8 cellular contexts compared by ENCODE assay signal in the genomic region with DNA sequence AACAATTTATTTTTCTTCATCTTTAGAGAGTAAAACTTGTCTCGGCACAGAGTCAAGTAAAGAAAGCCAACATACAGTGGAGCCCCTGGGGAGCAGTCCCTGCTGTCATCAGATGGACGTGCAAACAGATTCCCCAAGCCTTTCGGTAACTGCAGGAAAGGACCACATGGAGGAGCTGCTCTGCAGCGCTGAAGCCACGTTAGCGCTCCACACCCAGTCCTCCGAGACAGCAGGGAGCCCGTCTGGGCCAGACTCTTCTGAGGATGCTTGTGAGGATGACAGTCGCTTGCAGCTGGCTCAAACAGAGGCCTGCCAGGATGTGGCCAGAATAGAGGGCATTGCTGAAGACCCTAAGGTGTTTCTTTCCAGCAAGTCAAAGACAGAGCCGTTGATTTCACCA.
DNase-seq lines count a peak whose midpoint lies in the region; ATAC-seq and TF ChIP-seq lines count a peak whose summit lies in the region.

No MANE protein-coding gene starts in this region.

- H3K27me3 Mint-ChIP-seq in nephron progenitor cell (ENCODE audit: low read depth, poor library complexity), result no peaks in the 10 kb centered on the region
- H3K27me3 Mint-ChIP-seq in activated CD8-positive, alpha-beta memory T cell treated with anti-CD3 and anti-CD28 coated beads, Interleukin-2, amount 10 ng/mL, durations not matched to agents 7 days and 5 days, result no peaks in the 10 kb centered on the region
- H3K27me3 Mint-ChIP-seq in CD8-positive, alpha-beta T cell (ENCODE audit: low read depth), result no peaks in the 10 kb centered on the region

- H2AFZ ChIP-seq in fibroblast of lung (ENCODE audit: low read length), result no peak overlapping the region

- peaks cover 6% of the 10 kb centered on the region for H3K9me3 Mint-ChIP-seq in nephron progenitor cell
- peaks cover 4% of the 10 kb centered on the region for H3K9me3 Mint-ChIP-seq in activated CD8-positive, alpha-beta memory T cell treated with anti-CD3 and anti-CD28 coated beads, Interleukin-2, amount 10 ng/mL, durations not matched to agents 7 days and 5 days (ENCODE audit: low read depth)
- peaks cover 2% of the 10 kb centered on the region for H3K9me3 Mint-ChIP-seq in CD8-positive, alpha-beta T cell

- peaks cover 54% of the 10 kb centered on the region for H3K36me3 Mint-ChIP-seq in nephron progenitor cell (ENCODE audit: low read depth)
- peaks cover 40% of the 10 kb centered on the region for H3K36me3 Mint-ChIP-seq in activated CD8-positive, alpha-beta memory T cell treated with anti-CD3 and anti-CD28 coated beads, Interleukin-2, amount 10 ng/mL, durations not matched to agents 7 days and 5 days
- H3K36me3 Mint-ChIP-seq in CD8-positive, alpha-beta T cell, result peaks cover 74% of the 10 kb centered on the region

- H3K9me3 ChIP-seq in fibroblast of lung (ENCODE audit: control insufficient read depth, insufficient read depth, low read depth, low read length), result no peaks in the 10 kb centered on the region
- H3K9me3 ChIP-seq in suprapubic skin, result no peaks in the 10 kb centered on the region
- no peaks in the 10 kb centered on the region for H3K9me3 ChIP-seq in CD8-positive, alpha-beta T cell (ENCODE audit: low read length)

- no peaks in the 10 kb centered on the region for H3K4me1 ChIP-seq in fibroblast of lung (ENCODE audit: control insufficient read depth, extremely low read depth, insufficient read depth, low read length)
- peaks cover 3% of the 10 kb centered on the region for H3K4me1 ChIP-seq in suprapubic skin
- H3K4me1 ChIP-seq in CD8-positive, alpha-beta T cell (ENCODE audit: insufficient read depth, low read length), result no peaks in the 10 kb centered on the region

- no peak for ATAC-seq in activated CD8-positive, alpha-beta memory T cell treated with anti-CD3 and anti-CD28 coated beads, Interleukin-2, amount 10 ng/mL, durations not matched to agents 7 days and 5 days
- no peak for ATAC-seq in CD8-positive, alpha-beta T cell

- CTCF ChIA-PET in activated CD8-positive, alpha-beta memory T cell treated with anti-CD3 and anti-CD28 coated beads, Interleukin-2, amount 10 ng/mL, durations not matched to agents 7 days and 5 days (lab: Charles Lee), result no interaction called here
- CTCF ChIA-PET in CD8-positive, alpha-beta T cell (lab: Charles Lee), result no interaction called here

- no peak overlapping the region for H3K27ac Mint-ChIP-seq in nephron progenitor cell
- no peak overlapping the region for H3K27ac Mint-ChIP-seq in activated CD8-positive, alpha-beta memory T cell treated with anti-CD3 and anti-CD28 coated beads, Interleukin-2, amount 10 ng/mL, durations not matched to agents 7 days and 5 days
- H3K27ac Mint-ChIP-seq in CD8-positive, alpha-beta T cell, result no peak overlapping the region

- WGBS in suprapubic skin, result 54% methylated on average over 10 of the region's 10 CpGs

- no peak overlapping the region for H3K9ac ChIP-seq in fibroblast of lung (ENCODE audit: insufficient read depth, low read length)

- peak; percentile 77 to 80 for TF ChIP-seq CTCF in fibroblast of lung (conservative IDR thresholded peaks at IDR 0.05 in 1 of 2, IDR thresholded peaks at IDR 0.05 in 1 of 2; ENCODE audit: low read depth in 1 of 2, low read length in 2 of 2)
- TF ChIP-seq CTCF in nephron progenitor cell (IDR thresholded peaks at IDR 0.05), result peak; percentile 64
- peak in 1 of 2 donors; percentile 34 for TF ChIP-seq CTCF in suprapubic skin (IDR thresholded peaks at IDR 0.05)
- no peak for TF ChIP-seq CTCF in CD8-positive, alpha-beta T cell (IDR thresholded peaks at IDR 0.05)

- POLR2A ChIA-PET in CD8-positive, alpha-beta T cell (lab: Charles Lee), result no interaction called here

- no peaks in the 10 kb centered on the region for H4K20me1 ChIP-seq in fibroblast of lung (ENCODE audit: control insufficient read depth, extremely low read depth, insufficient read depth, low read length)

- TF ChIP-seq EP300 in suprapubic skin (IDR thresholded peaks at IDR 0.05), result no peak

- H3K4me2 ChIP-seq in fibroblast of lung (ENCODE audit: extremely low read depth, insufficient read depth, low read length), result peak overlapping the region; percentile 9

- H3K4me3 ChIP-seq in fibroblast of lung (replicated peaks in 1 of 4; ENCODE audit: control extremely low read depth in 1 of 4, insufficient read depth in 1 of 4, low read depth in 3 of 4, low read length in 4 of 4) (peak overlapping the region in 1 of 4 experiments; percentile 37), suprapubic skin (no peak overlapping the region)
- no peak overlapping the region for H3K4me3 ChIP-seq in CD8-positive, alpha-beta T cell (ENCODE audit: low read depth, low read length)

- TF ChIP-seq POLR2A in suprapubic skin (IDR thresholded peaks at IDR 0.05), result no peak

- no peak overlapping the region for H3K4me3 Mint-ChIP-seq in nephron progenitor cell
- H3K4me3 Mint-ChIP-seq in activated CD8-positive, alpha-beta memory T cell treated with anti-CD3 and anti-CD28 coated beads, Interleukin-2, amount 10 ng/mL, durations not matched to agents 7 days and 5 days, result no peak overlapping the region
- H3K4me3 Mint-ChIP-seq in CD8-positive, alpha-beta T cell, result no peak overlapping the region

- H3K79me2 ChIP-seq in fibroblast of lung (ENCODE audit: control insufficient read depth, insufficient read depth, low read length), result peaks cover 15% of the 10 kb centered on the region

- H3K27me3 ChIP-seq in fibroblast of lung (ENCODE audit: control insufficient read depth, insufficient read depth, low read length) (no peaks in the 10 kb centered on the region), suprapubic skin (no peaks in the 10 kb centered on the region)
- no peaks in the 10 kb centered on the region for H3K27me3 ChIP-seq in CD8-positive, alpha-beta T cell (ENCODE audit: insufficient read depth, low read length)

- intact Hi-C loops in CD8-positive, alpha-beta T cell (cut with DNase I, micrococcal nuclease), result loop anchor here in 1 of 2 experiments (5.0 kb wide), 1 partner anchor 80 kb away; the partner anchor contains the start of genes CNST and TFB2M

- peaks cover 10% of the 10 kb centered on the region for H3K4me1 Mint-ChIP-seq in nephron progenitor cell
- no peaks in the 10 kb centered on the region for H3K4me1 Mint-ChIP-seq in activated CD8-positive, alpha-beta memory T cell treated with anti-CD3 and anti-CD28 coated beads, Interleukin-2, amount 10 ng/mL, durations not matched to agents 7 days and 5 days
- H3K4me1 Mint-ChIP-seq in CD8-positive, alpha-beta T cell (ENCODE audit: low read depth), result peaks cover 16% of the 10 kb centered on the region

- DNase-seq in Ammon's horn (ENCODE audit: low spot score) (peak; percentile 81), NCI-H524 (lab: John Stamatoyannopoulos, UW) (peak; percentile 30 to 80), fibroblast of lung (ENCODE audit: low read depth in 2 of 2) (peak; percentile 62 to 73), nephron progenitor cell (peak; percentile 62), suprapubic skin (ENCODE audit: low spot score in 2 of 2) (no peak), NCI-H1092 treated with DMSO at 0.1 percent for 48 hours (lab: John Stamatoyannopoulos, UW) (no peak)
- DNase-seq in activated CD8-positive, alpha-beta memory T cell treated with anti-CD3 and anti-CD28 coated beads, Interleukin-2, amount 10 ng/mL, durations not matched to agents 7 days and 5 days, result no peak
- no peak for DNase-seq in CD8-positive, alpha-beta T cell

- H3K27ac ChIP-seq in fibroblast of lung (ENCODE audit: insufficient read depth, low read length) (peak overlapping the region; percentile 32), suprapubic skin (no peak overlapping the region)
- H3K27ac ChIP-seq in CD8-positive, alpha-beta T cell (ENCODE audit: low read depth, low read length), result no peak overlapping the region

- H3K36me3 ChIP-seq in fibroblast of lung (ENCODE audit: control insufficient read depth, insufficient read depth, low read length) (no peaks in the 10 kb centered on the region), suprapubic skin (peaks cover 42% of the 10 kb centered on the region)
- H3K36me3 ChIP-seq in CD8-positive, alpha-beta T cell (ENCODE audit: insufficient read depth, low read length), result peaks cover 33% of the 10 kb centered on the region

Comparison
In these comparisons a context has a peak if more than half of its experiments do, and no peak if none do; other contexts are left out.
1. DNase-seq: peak in Ammon's horn (single experiment), NCI-H524 (2 of 2), fibroblast of lung (2 of 2) and nephron progenitor cell (single experiment); none in activated CD8-positive, alpha-beta memory T cell treated with anti-CD3 and anti-CD28 coated beads, Interleukin-2, amount 10 ng/mL, durations not matched to agents 7 days and 5 days (single experiment), suprapubic skin (0 of 2), NCI-H1092 treated with DMSO at 0.1 percent for 48 hours (single experiment) and CD8-positive, alpha-beta T cell (0 of 7).